ENCODE assay signal across 8 cellular contexts in the genomic region with DNA sequence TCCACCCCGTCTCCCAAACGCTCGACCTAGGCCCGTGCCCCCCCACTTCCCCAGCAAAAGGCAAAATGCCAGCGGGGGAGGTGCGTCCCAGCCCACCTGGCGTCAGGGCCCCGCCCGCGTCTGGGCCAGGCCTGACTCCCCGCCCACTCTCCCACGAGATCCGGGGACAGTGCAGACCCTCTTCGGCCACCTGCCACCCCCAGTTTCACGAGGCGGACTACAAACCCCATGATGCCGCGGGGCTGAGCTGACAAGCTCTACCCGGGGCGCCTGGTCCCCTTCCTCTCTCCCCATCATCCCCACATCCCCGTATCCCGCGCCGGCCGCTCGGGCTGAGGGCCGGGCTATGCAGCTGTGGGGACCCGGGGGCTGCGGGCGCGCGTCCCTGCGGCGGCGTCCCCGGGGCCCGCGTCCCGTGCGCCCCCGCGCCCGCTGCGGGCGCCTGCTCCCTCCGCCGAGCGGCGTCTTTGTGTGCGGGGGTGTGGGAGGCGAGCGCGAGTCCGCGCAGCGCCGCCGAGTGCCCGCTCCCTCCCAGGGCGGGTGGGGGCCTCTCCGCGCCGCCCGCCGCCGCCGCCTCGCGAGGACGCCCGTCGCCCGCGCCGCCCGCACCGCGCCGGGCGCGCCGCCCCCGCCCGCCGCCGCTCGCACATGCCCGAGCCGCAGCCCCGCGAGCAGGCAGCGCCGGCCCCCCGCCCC. TPM values are rescaled to one million over a fixed set of nuclear protein-coding genes. Genes with fewer than 3 reads are reported as not detected.
DNase-seq lines count a peak whose midpoint lies in the region; ATAC-seq and TF ChIP-seq lines count a peak whose summit lies in the region.

A gene (plus strand): TSS at position 283 of the 696 bp plus-strand sequence. CDS start 490 bp downstream, outside the sequence.

- H3K36me3 Mint-ChIP-seq in activated T-helper 2 cell treated with anti-CD3 and anti-CD28 coated beads, Interferon-gamma antibody, Interleukin-2, Interleukin-4, amounts not matched to agents 10 μg/mL and 5 μg/mL and 100 μg/mL, durations not matched to agents 14 hours and 24 hours and 36 hours (ENCODE audit: low read depth), result no peaks in the 10 kb centered on the region

- 1% methylated on average over 85 to 88 of the region's 94 CpGs for WGBS in heart right ventricle, 2 donors

- intact Hi-C loops in activated T-helper 2 cell treated with anti-CD3 and anti-CD28 coated beads, Interferon-gamma antibody, Interleukin-2, Interleukin-4, amounts not matched to agents 10 μg/mL and 5 μg/mL and 100 μg/mL, durations not matched to agents 14 hours and 24 hours and 36 hours (cut with micrococcal nuclease), result no loop called here
- intact Hi-C loops in heart right ventricle (cut with DNase I) (no loop called here), posterior vena cava (cut with DNase I) (no loop called here)

- peak; percentile 77 for DNase-seq in stimulated activated CD4-positive, alpha-beta T cell treated with anti-CD3 and anti-CD28 coated beads, Interleukin-15, amount 100 ng/mL, for 24 hours
- no peak for DNase-seq in stimulated activated CD4-positive, alpha-beta T cell treated with anti-CD3 and anti-CD28 coated beads, Interleukin-12 subunit alpha, Interleukin-12 subunit beta, amount 100 ng/mL, for 4 hours
- peak; percentile 40 for DNase-seq in NCI-H446 treated with DMSO at 0.1 percent for 48 hours (lab: John Stamatoyannopoulos, UW)
- peak; percentile 25 for DNase-seq in activated T-helper 2 cell treated with anti-CD3 and anti-CD28 coated beads, Interferon-gamma antibody, Interleukin-2, Interleukin-4, amounts not matched to agents 10 μg/mL and 5 μg/mL and 100 μg/mL, durations not matched to agents 14 hours and 24 hours and 36 hours (ENCODE audit: low spot score)
- DNase-seq in heart right ventricle, result peak; percentile 44 to 62
- DNase-seq in posterior vena cava (ENCODE audit: low spot score), result no peak

- H3K4me1 ChIP-seq in heart right ventricle, result peaks cover 19 to 85% (median 64%) of the 10 kb centered on the region in 9 donors

- peak within 1 kb of the TSS; percentile 87 for H3K4me3 Mint-ChIP-seq in activated T-helper 2 cell treated with anti-CD3 and anti-CD28 coated beads, Interferon-gamma antibody, Interleukin-2, Interleukin-4, amounts not matched to agents 10 μg/mL and 5 μg/mL and 100 μg/mL, durations not matched to agents 14 hours and 24 hours and 36 hours (ENCODE audit: low read depth)

- peaks cover 29% of the 10 kb centered on the region for H3K4me1 Mint-ChIP-seq in activated T-helper 2 cell treated with anti-CD3 and anti-CD28 coated beads, Interferon-gamma antibody, Interleukin-2, Interleukin-4, amounts not matched to agents 10 μg/mL and 5 μg/mL and 100 μg/mL, durations not matched to agents 14 hours and 24 hours and 36 hours (ENCODE audit: low read depth)

- TF ChIP-seq CTCF in heart right ventricle (IDR thresholded peaks at IDR 0.05), result no peak

- ATAC-seq in heart right ventricle, result peak in 2 of 8 donors; percentile 7 to 13
- ATAC-seq in HG03520 (IDR thresholded peaks at IDR 0.05; ENCODE audit: unreplicated experiment), result no peak
- ATAC-seq in GM19324 (IDR thresholded peaks at IDR 0.05; ENCODE audit: low FRiP score, unreplicated experiment), result no peak

- no peaks in the 10 kb centered on the region for H3K9me3 Mint-ChIP-seq in activated T-helper 2 cell treated with anti-CD3 and anti-CD28 coated beads, Interferon-gamma antibody, Interleukin-2, Interleukin-4, amounts not matched to agents 10 μg/mL and 5 μg/mL and 100 μg/mL, durations not matched to agents 14 hours and 24 hours and 36 hours

- H3K27me3 ChIP-seq in heart right ventricle, result peaks cover 0 to 15% (median 0%) of the 10 kb centered on the region in 7 donors

- H3K4me3 ChIP-seq in heart right ventricle, result peak within 1 kb of the TSS; percentile 50 to 78 (median 68)

- no peak within 1 kb of the TSS for H3K27ac Mint-ChIP-seq in activated T-helper 2 cell treated with anti-CD3 and anti-CD28 coated beads, Interferon-gamma antibody, Interleukin-2, Interleukin-4, amounts not matched to agents 10 μg/mL and 5 μg/mL and 100 μg/mL, durations not matched to agents 14 hours and 24 hours and 36 hours

- H3K27me3 Mint-ChIP-seq in activated T-helper 2 cell treated with anti-CD3 and anti-CD28 coated beads, Interferon-gamma antibody, Interleukin-2, Interleukin-4, amounts not matched to agents 10 μg/mL and 5 μg/mL and 100 μg/mL, durations not matched to agents 14 hours and 24 hours and 36 hours (ENCODE audit: low read depth), result no peaks in the 10 kb centered on the region

- no peaks in the 10 kb centered on the region for H3K9me3 ChIP-seq in heart right ventricle

- peak within 1 kb of the TSS in 9 of 10 donors; percentile 16 to 95 (median 89) for H3K27ac ChIP-seq in heart right ventricle

- no peaks in the 10 kb centered on the region for H3K36me3 ChIP-seq in heart right ventricle

RNA-seq across cellular contexts. Expression of the gene that starts here (rescaled TPM):
- 34.1 and 41.6 TPM in 2 replicates for total RNA-seq in activated T-helper 2 cell treated with anti-CD3 and anti-CD28 coated beads, Interferon-gamma antibody, Interleukin-2, Interleukin-4, amounts not matched to agents 10 μg/mL and 5 μg/mL and 100 μg/mL, durations not matched to agents 14 hours and 24 hours and 36 hours
- total RNA-seq in heart right ventricle (1 to 10 TPM; 2.5 to 9.1 (median 5.5) TPM), posterior vena cava (10 to 100 TPM; 11.2 to 11.5 TPM)
- polyA plus RNA-seq in heart right ventricle, result 1 to 10 TPM; 6.2 to 9.7 TPM

Comparison
In these comparisons a context has a peak if more than half of its experiments do, and no peak if none do; other contexts are left out.
1. DNase-seq: peak in stimulated activated CD4-positive, alpha-beta T cell treated with anti-CD3 and anti-CD28 coated beads, Interleukin-15, amount 100 ng/mL, for 24 hours (single experiment), NCI-H446 treated with DMSO at 0.1 percent for 48 hours (single experiment), activated T-helper 2 cell treated with anti-CD3 and anti-CD28 coated beads, Interferon-gamma antibody, Interleukin-2, Interleukin-4, amounts not matched to agents 10 μg/mL and 5 μg/mL and 100 μg/mL, durations not matched to agents 14 hours and 24 hours and 36 hours (single experiment) and heart right ventricle (2 of 2); none in stimulated activated CD4-positive, alpha-beta T cell treated with anti-CD3 and anti-CD28 coated beads, Interleukin-12 subunit alpha, Interleukin-12 subunit beta, amount 100 ng/mL, for 4 hours (single experiment) and posterior vena cava (single experiment).